8 cellular contexts compared by ENCODE assay signal in the genomic region with DNA sequence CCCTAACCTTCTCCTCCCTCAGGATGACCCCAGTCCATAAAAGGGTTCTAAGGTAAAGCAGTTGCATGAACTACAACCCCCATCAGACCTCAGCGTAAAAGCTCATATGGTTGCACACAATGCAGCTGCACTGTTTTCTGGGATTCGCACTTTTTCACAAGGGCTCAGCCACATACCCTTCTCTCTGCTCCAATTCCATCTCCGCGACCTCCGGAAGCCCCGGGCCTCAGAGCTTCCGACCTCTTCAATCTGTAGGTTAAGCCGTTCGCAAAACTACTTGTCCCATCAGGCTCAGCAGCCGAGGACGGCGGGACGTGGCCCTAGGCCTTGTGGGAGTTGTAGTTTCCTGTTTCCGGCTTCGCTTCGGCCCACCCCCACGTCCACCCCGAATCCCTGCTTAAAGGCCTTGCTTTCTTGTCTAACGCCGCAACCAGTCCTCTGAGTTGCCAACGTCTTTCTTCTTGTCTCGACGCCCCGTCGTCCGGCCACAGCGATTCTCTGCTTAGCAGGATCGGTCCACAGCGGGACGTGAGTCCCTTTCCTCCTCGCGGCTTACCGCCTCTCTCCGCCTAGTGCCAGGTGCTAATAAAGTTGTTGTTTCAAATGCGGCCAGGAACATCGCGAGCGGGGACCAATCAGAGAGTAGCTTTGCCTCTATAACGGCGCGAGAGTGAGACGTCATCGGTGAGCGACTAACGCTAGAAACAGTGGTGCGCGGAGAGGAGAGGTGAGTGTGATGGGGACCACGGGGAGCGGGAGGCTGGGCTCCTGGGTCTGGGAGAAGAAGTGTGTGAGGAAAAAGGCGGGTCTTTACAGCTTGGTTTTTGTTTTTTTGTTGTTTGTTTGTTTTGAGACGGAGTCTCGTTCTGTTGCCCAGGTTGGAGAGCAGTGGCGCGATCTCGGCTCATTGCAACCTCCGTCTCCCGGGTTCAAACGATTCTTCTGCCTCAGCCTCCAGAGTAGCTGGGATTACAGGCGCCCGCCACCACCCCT. TPM values are rescaled to one million over a fixed set of nuclear protein-coding genes. Genes with fewer than 3 reads are reported as not detected.
DNase-seq lines count a peak whose midpoint lies in the region; ATAC-seq and TF ChIP-seq lines count a peak whose summit lies in the region.

A gene with protein sequence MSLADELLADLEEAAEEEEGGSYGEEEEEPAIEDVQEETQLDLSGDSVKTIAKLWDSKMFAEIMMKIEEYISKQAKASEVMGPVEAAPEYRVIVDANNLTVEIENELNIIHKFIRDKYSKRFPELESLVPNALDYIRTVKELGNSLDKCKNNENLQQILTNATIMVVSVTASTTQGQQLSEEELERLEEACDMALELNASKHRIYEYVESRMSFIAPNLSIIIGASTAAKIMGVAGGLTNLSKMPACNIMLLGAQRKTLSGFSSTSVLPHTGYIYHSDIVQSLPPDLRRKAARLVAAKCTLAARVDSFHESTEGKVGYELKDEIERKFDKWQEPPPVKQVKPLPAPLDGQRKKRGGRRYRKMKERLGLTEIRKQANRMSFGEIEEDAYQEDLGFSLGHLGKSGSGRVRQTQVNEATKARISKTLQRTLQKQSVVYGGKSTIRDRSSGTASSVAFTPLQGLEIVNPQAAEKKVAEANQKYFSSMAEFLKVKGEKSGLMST (plus strand): TSS at position 684 of the 993 bp plus-strand sequence. CDS start 2,525 bp downstream, outside the sequence.
Gene TFPT (minus strand): TSS at position 587 of the 993 bp plus-strand sequence. CDS start 388 bp downstream, at position 199.

- DNase-seq in AG08395 (ENCODE audit: low spot score): peak; percentile 99
- DNase-seq in NCI-H345 (lab: John Stamatoyannopoulos, UW): peak; percentile 96
- peak; percentile 90 for DNase-seq in activated B cell treated with CpG ODN at 0.5 μM for 24 hours
- peak; percentile 82 to 100 (median 96) for DNase-seq in caudate nucleus (lab: John Stamatoyannopoulos, UW)
- peak; percentile 100 for DNase-seq in inferior parietal cortex (ENCODE audit: extremely low spot score)
- peak; percentile 96 for DNase-seq in spleen

- H3K27ac ChIP-seq in caudate nucleus (ENCODE audit: low read depth, low read length) (peak within 1 kb of the TSS; percentile 95), spleen (peak within 1 kb of the TSS; percentile 82 to 95 (median 92))

- H3K4me1 ChIP-seq in spleen: peaks cover 17 to 48% (median 33%) of the 10 kb centered on the region in 6 donors

- peaks cover 42% of the 10 kb centered on the region for H3K36me3 Mint-ChIP-seq in activated B cell treated with CpG ODN at 0.5 μM for 24 hours (ENCODE audit: low read depth)

- CTCF ChIA-PET in activated B cell treated with CpG ODN at 0.5 μM for 24 hours (lab: Charles Lee): interaction anchor here (1.0 kb wide), 1 partner anchor 22 kb away, joined by 4 read pairs; no protein-coding TSS in a partner anchor

- intact Hi-C loops in activated B cell treated with CpG ODN at 0.5 μM for 24 hours (cut with micrococcal nuclease) (loop anchor here (1.0 to 5.0 kb wide), 8 partner anchors 13 to 1292 kb away; partner anchors contain the start of genes CNOT3, LENG1, LENG8 and MYADM), spleen (cut with DNase I; ENCODE audit: low total_unique reads) (no loop called here)

- no peaks in the 10 kb centered on the region for H3K27me3 ChIP-seq in spleen (replicated peaks in 1 of 7)

- no peak for TF ChIP-seq CTCF in activated B cell treated with CpG ODN at 0.5 μM for 24 hours (IDR thresholded peaks at IDR 0.05)
- peak in 2 of 11 experiments; percentile 9 to 15 for TF ChIP-seq CTCF in spleen (IDR thresholded peaks at IDR 0.05 in 8 of 11, conservative IDR thresholded peaks at IDR 0.05 in 3 of 11)

- ATAC-seq in HG03196 (IDR thresholded peaks at IDR 0.05; ENCODE audit: unreplicated experiment) (peak; percentile 74), activated B cell treated with CpG ODN at 0.5 μM for 24 hours (ENCODE audit: low read depth) (peak; percentile 93)

- TF ChIP-seq POLR2A in GM18951 (IDR thresholded peaks at IDR 0.05; ENCODE audit: extremely low read depth, insufficient read depth, insufficient read length) (peak; percentile 64), spleen (IDR thresholded peaks at IDR 0.05) (peak; percentile 44 to 80 (median 56))

- peak within 1 kb of the TSS; percentile 85 to 98 (median 92) for H3K4me3 ChIP-seq in spleen

- H3K27me3 Mint-ChIP-seq in activated B cell treated with CpG ODN at 0.5 μM for 24 hours: no peaks in the 10 kb centered on the region

- H3K4me1 Mint-ChIP-seq in activated B cell treated with CpG ODN at 0.5 μM for 24 hours: peaks cover 36% of the 10 kb centered on the region

- H3K9me3 Mint-ChIP-seq in activated B cell treated with CpG ODN at 0.5 μM for 24 hours: no peaks in the 10 kb centered on the region

- POLR2A ChIA-PET in activated B cell treated with CpG ODN at 0.5 μM for 24 hours (lab: Charles Lee): interaction anchor here (0.5 to 3.1 kb wide), 20 partner anchors 8 to 1539 kb away, joined by 3 to 61 read pairs (median 4); partner anchors contain the start of genes CNOT3, FIZ1, LENG1 and LENG8

- H3K9me3 ChIP-seq in spleen: no peaks in the 10 kb centered on the region

- in situ Hi-C loops in GM18951 (cut with MboI; ENCODE audit: low sequenced_read_pairs, unreplicated experiment): no loop called here

- peaks cover 4 to 60% (median 30%) of the 10 kb centered on the region in 6 donors for H3K36me3 ChIP-seq in spleen

- peak within 1 kb of the TSS; percentile 98 for H3K27ac Mint-ChIP-seq in activated B cell treated with CpG ODN at 0.5 μM for 24 hours

- WGBS in spleen, 5 donors: 0 to 1% (median 0%) methylated on average over 60 of the region's 60 CpGs

- peak within 1 kb of the TSS; percentile 94 for H3K4me3 Mint-ChIP-seq in activated B cell treated with CpG ODN at 0.5 μM for 24 hours

RNA-seq across cellular contexts. Expression of the first gene that starts in this region (rescaled TPM):
- total RNA-seq in activated B cell treated with CpG ODN at 0.5 μM for 24 hours: 78.9 and 79.3 TPM in 2 replicates
- total RNA-seq in spleen: 10 to 100 TPM; 34.7 to 57.0 (median 48.1) TPM
- polyA plus RNA-seq in spleen: 10 to 100 TPM; 45.5 to 66.2 (median 59.1) TPM

RNA-seq across cellular contexts. Expression of gene TFPT, which starts in this region (rescaled TPM):
- 16.6 and 17.9 TPM in 2 replicates for total RNA-seq in activated B cell treated with CpG ODN at 0.5 μM for 24 hours
- total RNA-seq in spleen: 10 to 100 TPM; 16.5 to 22.7 (median 20.1) TPM
- polyA plus RNA-seq in spleen: 10 to 100 TPM; 24.8 to 36.5 (median 28.8) TPM

Comparison
In these comparisons a context has a peak if more than half of its experiments do, and no peak if none do; other contexts are left out.
1. Peak in every context shown above with its lines: DNase-seq, ATAC-seq, H3K4me3 ChIP-seq and H3K27ac ChIP-seq.